Comparison of ENCODE assay signal across 8 cellular contexts in genomic region chr12:3752096-3752709, GRCh38. TPM values are rescaled to one million over a fixed set of nuclear protein-coding genes. Genes with fewer than 3 reads are reported as not detected.
DNase-seq lines count a peak whose midpoint lies in the region; ATAC-seq and TF ChIP-seq lines count a peak whose summit lies in the region.

No MANE protein-coding gene starts in this region.

- H3K9me3 Mint-ChIP-seq in CD8-positive, alpha-beta T cell: no peaks in the 10 kb centered on the region

- peak; percentile 36 to 81 (median 60) for DNase-seq in CD8-positive, alpha-beta T cell
- DNase-seq in HK-2 (ENCODE audit: unreplicated experiment) (peak; percentile 55), dorsolateral prefrontal cortex (no peak), 8988T (no peak)
- DNase-seq in stimulated activated naive CD8-positive, alpha-beta T cell treated with anti-CD3 and anti-CD28 coated beads, Interleukin-15, Interleukin-2, amounts not matched to agents 100 U/mL and 50 U/mL, for 24 hours: peak; percentile 74

- no peaks in the 10 kb centered on the region for H3K27me3 ChIP-seq in CD8-positive, alpha-beta T cell (ENCODE audit: insufficient read depth, low read length)
- peaks cover 0 to 27% (median 0%) of the 10 kb centered on the region in 45 donors for H3K27me3 ChIP-seq in dorsolateral prefrontal cortex
- H3K27me3 ChIP-seq in muscle layer of colon (ENCODE audit: control insufficient read depth in 1 of 2, insufficient read depth in 2 of 2, low read length in 2 of 2): peaks cover 0 to 9% of the 10 kb centered on the region in 2 donors

- no peaks in the 10 kb centered on the region for H3K36me3 ChIP-seq in CD8-positive, alpha-beta T cell (ENCODE audit: insufficient read depth, low read length)
- H3K36me3 ChIP-seq in muscle layer of colon (ENCODE audit: insufficient read depth, low read length): no peaks in the 10 kb centered on the region

- peak overlapping the region; percentile 63 for H3K4me3 ChIP-seq in CD8-positive, alpha-beta T cell (ENCODE audit: low read depth, low read length)
- H3K4me3 ChIP-seq in dorsolateral prefrontal cortex: peak overlapping the region in 53 of 59 donors; percentile 23 to 65 (median 52)
- peak overlapping the region; percentile 41 to 60 for H3K4me3 ChIP-seq in muscle layer of colon (ENCODE audit: low read depth in 1 of 2, low read length in 2 of 2)

- POLR2A ChIA-PET in CD8-positive, alpha-beta T cell (lab: Charles Lee): interaction anchor here (0.9 to 1.7 kb wide), 6 partner anchors 24 to 786 kb away, joined by 3 to 8 read pairs (median 4); partner anchors contain the start of gene PARP11

- H3K27ac ChIP-seq in CD8-positive, alpha-beta T cell (ENCODE audit: low read depth, low read length): peak overlapping the region; percentile 94
- H3K27ac ChIP-seq in VCaP: peak overlapping the region; percentile 91
- peak overlapping the region in 5 of 59 donors; percentile 22 to 53 (median 51) for H3K27ac ChIP-seq in dorsolateral prefrontal cortex
- H3K27ac ChIP-seq in muscle layer of colon (ENCODE audit: low read depth, low read length): peak overlapping the region; percentile 55

- peak overlapping the region; percentile 95 for H3K27ac Mint-ChIP-seq in CD8-positive, alpha-beta T cell

- H3K4me1 ChIP-seq in CD8-positive, alpha-beta T cell (ENCODE audit: insufficient read depth, low read length): peaks cover 48% of the 10 kb centered on the region
- no peaks in the 10 kb centered on the region for H3K4me1 ChIP-seq in muscle layer of colon (ENCODE audit: insufficient read depth, low read length)

- H3K4me3 Mint-ChIP-seq in CD8-positive, alpha-beta T cell: peak overlapping the region; percentile 84

- H3K36me3 Mint-ChIP-seq in CD8-positive, alpha-beta T cell: peaks cover 18% of the 10 kb centered on the region

- peaks cover 67% of the 10 kb centered on the region for H3K4me1 Mint-ChIP-seq in CD8-positive, alpha-beta T cell (ENCODE audit: low read depth)

- intact Hi-C loops in CD8-positive, alpha-beta T cell (cut with DNase I, micrococcal nuclease): loop anchor here (1.0 to 10.0 kb wide), 11 partner anchors 23 to 1747 kb away; partner anchors contain the start of genes CCND2 (in 2 of the 2), PARP11 (in 2 of the 2), TIGAR (in 2 of the 2) and DCP1B (in 1 of the 2)
- intact Hi-C loops in dorsolateral prefrontal cortex (cut with DNase I): no loop called here

- H3K9ac ChIP-seq in muscle layer of colon (ENCODE audit: low read length): no peak overlapping the region

- CTCF ChIA-PET in CD8-positive, alpha-beta T cell (lab: Charles Lee): interaction anchor here (1.1 to 2.0 kb wide), 3 partner anchors 23 to 36 kb away, joined by 3 to 8 read pairs (median 5); no protein-coding TSS in a partner anchor

- no peaks in the 10 kb centered on the region for H3K27me3 Mint-ChIP-seq in CD8-positive, alpha-beta T cell (ENCODE audit: low read depth)

- H3K9me3 ChIP-seq in CD8-positive, alpha-beta T cell (ENCODE audit: low read length): no peaks in the 10 kb centered on the region
- H3K9me3 ChIP-seq in muscle layer of colon (ENCODE audit: low read length): no peaks in the 10 kb centered on the region

- ATAC-seq in CD8-positive, alpha-beta T cell: peak; percentile 64
- ATAC-seq in GM19467 (IDR thresholded peaks at IDR 0.05; ENCODE audit: unreplicated experiment): peak; percentile 61
- ATAC-seq in stimulated activated naive CD8-positive, alpha-beta T cell treated with anti-CD3 and anti-CD28 coated beads, Interleukin-15, Interleukin-2, amounts not matched to agents 100 U/mL and 50 U/mL, for 24 hours: peak; percentile 76

- TF ChIP-seq CTCF in CD8-positive, alpha-beta T cell (IDR thresholded peaks at IDR 0.05): no peak
- TF ChIP-seq CTCF in VCaP (conservative IDR thresholded peaks at IDR 0.05) (no peak), dorsolateral prefrontal cortex (IDR thresholded peaks at IDR 0.05 in 54 of 56, conservative IDR thresholded peaks at IDR 0.05 in 2 of 56; ENCODE audit: low read depth in 1 of 56, partially characterized antibody in 56 of 56) (no peak)

RNA-seq across cellular contexts. Expression of gene CRACR2A, which starts 0.7 kb away (rescaled TPM):
- total RNA-seq in CD8-positive, alpha-beta T cell: 10 to 100 TPM; 17.9 TPM
- total RNA-seq in dorsolateral prefrontal cortex: 1 to 10 TPM; 1.1 to 5.7 (median 2.6) TPM

Comparison
In these comparisons a context has a peak if more than half of its experiments do, and no peak if none do; other contexts are left out.
1. DNase-seq: peak in CD8-positive, alpha-beta T cell (7 of 7), HK-2 (single experiment) and stimulated activated naive CD8-positive, alpha-beta T cell treated with anti-CD3 and anti-CD28 coated beads, Interleukin-15, Interleukin-2, amounts not matched to agents 100 U/mL and 50 U/mL, for 24 hours (single experiment); none in dorsolateral prefrontal cortex (0 of 10) and 8988T (single experiment).
2. intact Hi-C loops: an anchor here in CD8-positive, alpha-beta T cell (1.0 to 10.0 kb wide); none called in dorsolateral prefrontal cortex.
3. Peak in every context shown above with its lines, with median percentiles within 50 percentile points of each other: ATAC-seq and H3K4me3 ChIP-seq.